Comparison of ENCODE assay signal across 18 cellular contexts in genomic region chr2:203279288-203279687, GRCh38. TPM values are rescaled to one million over a fixed set of nuclear protein-coding genes. Genes with fewer than 3 reads are reported as not detected.
DNase-seq lines count a peak whose midpoint lies in the region; ATAC-seq and TF ChIP-seq lines count a peak whose summit lies in the region.
"Had no signal": no experiment of that assay in that cellular context is flagged by ENCODE, and none has a peak within 500 bp of the region (broad histone marks: within the 10 kb centered on the region; RNA-seq: fewer than 3 reads in every experiment).

No MANE protein-coding gene starts in this region.

- H3K36me3 Mint-ChIP-seq in WTC11 = peaks cover 23% of the 10 kb centered on the region

- intact Hi-C loops in mammary epithelial cell (cut with micrococcal nuclease) = loop anchor here (5.0 kb wide), 1 partner anchor 173 kb away; no protein-coding TSS in a partner anchor
- intact Hi-C loops in breast epithelium (cut with DNase I; ENCODE audit: low total_unique reads) = no loop called here
- intact Hi-C loops in posterior vena cava (cut with DNase I) = no loop called here

- no TSS peak for BruUV-seq in mammary epithelial cell (replicated peaks; lab: Mats Ljungman, UMichigan)

- H3K4me3 ChIP-seq in mammary epithelial cell (replicated peaks in 1 of 3; ENCODE audit: insufficient read depth in 1 of 3, low read depth in 2 of 3, low read length in 3 of 3) (no peak overlapping the region), breast epithelium (no peak overlapping the region)
- H3K4me3 ChIP-seq: GM12878, SJCRH30 had no signal

- CTCF ChIA-PET in mammary epithelial cell (lab: Charles Lee; ENCODE audit: low non-redundant PET) (no interaction called here), WTC11 (lab: Charles Lee) (no interaction called here)

- dilution Hi-C loops in mammary epithelial cell (cut with HindIII; ENCODE audit: low sequenced_read_pairs) = no loop called here

- H3K27me3 ChIP-seq in mammary epithelial cell (ENCODE audit: insufficient read depth, low read length) = no peaks in the 10 kb centered on the region
- no peaks in the 10 kb centered on the region for H3K27me3 ChIP-seq in breast epithelium
- H3K27me3 ChIP-seq in foreskin keratinocyte = no peaks in the 10 kb centered on the region
- H3K27me3 ChIP-seq: SJCRH30 had no signal

- H3K4me3 Mint-ChIP-seq in WTC11 = no peak overlapping the region
- H3K4me3 Mint-ChIP-seq: B cell had no signal

- in situ Hi-C loops in mammary epithelial cell (cut with MboI; ENCODE audit: low sequenced_read_pairs in 2 of 2) = no loop called here

- H3K4me1 Mint-ChIP-seq in WTC11 = no peaks in the 10 kb centered on the region
- H3K4me1 Mint-ChIP-seq: B cell had no signal

- DNase-seq in mammary epithelial cell = peak; percentile 25
- no peak for DNase-seq in breast epithelium (ENCODE audit: low spot score in 2 of 2)
- DNase-seq in WTC11 (ENCODE audit: low spot score) = no peak
- peak in 1 of 2 donors; percentile 8 for DNase-seq in foreskin keratinocyte
- DNase-seq in effector CD4-positive, alpha-beta T cell = no peak
- DNase-seq in posterior vena cava (ENCODE audit: low spot score) = no peak
- no peak for DNase-seq in NCI-H2227 treated with DMSO at 0.1 percent for 48 hours (lab: John Stamatoyannopoulos, UW)
- DNase-seq: Caco-2, EL, IMR-90, NCI-H1417 treated with DMSO at 0.1 percent for 48 hours, NCI-H187 treated with DMSO at 0.1 percent for 48 hours, NCI-H345, NCI-H526, SJCRH30 had no signal

- H3K27ac Mint-ChIP-seq in WTC11 = peak overlapping the region; percentile 15; the same call in 1 of the 2 replicates
- H3K27ac Mint-ChIP-seq: B cell had no signal

- H2AFZ ChIP-seq in mammary epithelial cell (ENCODE audit: low read depth, low read length) = no peak overlapping the region

- H3K4me1 ChIP-seq in mammary epithelial cell (ENCODE audit: insufficient read depth, low read length) (no peaks in the 10 kb centered on the region), breast epithelium (no peaks in the 10 kb centered on the region), foreskin keratinocyte (no peaks in the 10 kb centered on the region)
- H3K4me1 ChIP-seq: Caco-2, SJCRH30 had no signal

- H3K79me2 ChIP-seq in mammary epithelial cell (ENCODE audit: insufficient read depth, low read length) = no peaks in the 10 kb centered on the region

- H4K20me1 ChIP-seq in mammary epithelial cell (ENCODE audit: insufficient read depth, low read length) = no peaks in the 10 kb centered on the region

- H3K9me3 ChIP-seq in mammary epithelial cell (replicated peaks; ENCODE audit: insufficient read depth, low read length) (no peaks in the 10 kb centered on the region), breast epithelium (no peaks in the 10 kb centered on the region)
- H3K9me3 ChIP-seq: Caco-2, SJCRH30 had no signal

- H3K9ac ChIP-seq in mammary epithelial cell (ENCODE audit: insufficient read depth, low read length) = no peak overlapping the region

- POLR2A ChIA-PET in WTC11 (lab: Charles Lee) = no interaction called here

- TF ChIP-seq POLR2A in breast epithelium (IDR thresholded peaks at IDR 0.05) = no peak

- ATAC-seq in WTC11 = no peak
- ATAC-seq in foreskin keratinocyte = peak; percentile 35
- no peak for ATAC-seq in GM21528 (IDR thresholded peaks at IDR 0.05; ENCODE audit: low FRiP score, unreplicated experiment)
- ATAC-seq: GM12878 had no signal

- H3K36me3 ChIP-seq in mammary epithelial cell (ENCODE audit: insufficient read depth, low read length) (peaks cover 11% of the 10 kb centered on the region), breast epithelium (peaks cover 4% of the 10 kb centered on the region)

- H3K27ac ChIP-seq in mammary epithelial cell (ENCODE audit: insufficient read depth, low read depth, low read length) (no peak overlapping the region), breast epithelium (no peak overlapping the region), foreskin keratinocyte (no peak overlapping the region)
- H3K27ac ChIP-seq: SJCRH30 had no signal

- H3K4me2 ChIP-seq in mammary epithelial cell (ENCODE audit: insufficient read depth, low read depth, low read length) = no peak overlapping the region

- TF ChIP-seq CTCF in mammary epithelial cell (conservative IDR thresholded peaks at IDR 0.05 in 1 of 2, IDR thresholded peaks at IDR 0.05 in 1 of 2; ENCODE audit: extremely low read depth in 1 of 2, insufficient read depth in 1 of 2, low read depth in 1 of 2, low read length in 2 of 2) (no peak), breast epithelium (IDR thresholded peaks at IDR 0.05) (no peak), WTC11 (IDR thresholded peaks at IDR 0.05) (no peak), foreskin keratinocyte (conservative IDR thresholded peaks at IDR 0.05) (peak; percentile 19)

- H3K9me3 Mint-ChIP-seq in WTC11 = no peaks in the 10 kb centered on the region

- no peaks in the 10 kb centered on the region for H3K27me3 Mint-ChIP-seq in WTC11 (ENCODE audit: low read depth)
- H3K27me3 Mint-ChIP-seq: B cell had no signal

TF ChIP-seq in WTC11, 78 proteins besides CTCF, POLR2A, EP300 and RAD21 (continues in another document):
- TF ChIP-seq FOXJ3 (CRISPR knock-in tag; IDR thresholded peaks at IDR 0.05; ENCODE audit: borderline replicate concordance) = no peak
- TF ChIP-seq TEAD1 (CRISPR knock-in tag; IDR thresholded peaks at IDR 0.05) = no peak
- TF ChIP-seq JUN (CRISPR knock-in tag; IDR thresholded peaks at IDR 0.05) = no peak
- TF ChIP-seq FOXP4 (CRISPR knock-in tag; IDR thresholded peaks at IDR 0.05) = no peak
- TF ChIP-seq, protein P1, sequence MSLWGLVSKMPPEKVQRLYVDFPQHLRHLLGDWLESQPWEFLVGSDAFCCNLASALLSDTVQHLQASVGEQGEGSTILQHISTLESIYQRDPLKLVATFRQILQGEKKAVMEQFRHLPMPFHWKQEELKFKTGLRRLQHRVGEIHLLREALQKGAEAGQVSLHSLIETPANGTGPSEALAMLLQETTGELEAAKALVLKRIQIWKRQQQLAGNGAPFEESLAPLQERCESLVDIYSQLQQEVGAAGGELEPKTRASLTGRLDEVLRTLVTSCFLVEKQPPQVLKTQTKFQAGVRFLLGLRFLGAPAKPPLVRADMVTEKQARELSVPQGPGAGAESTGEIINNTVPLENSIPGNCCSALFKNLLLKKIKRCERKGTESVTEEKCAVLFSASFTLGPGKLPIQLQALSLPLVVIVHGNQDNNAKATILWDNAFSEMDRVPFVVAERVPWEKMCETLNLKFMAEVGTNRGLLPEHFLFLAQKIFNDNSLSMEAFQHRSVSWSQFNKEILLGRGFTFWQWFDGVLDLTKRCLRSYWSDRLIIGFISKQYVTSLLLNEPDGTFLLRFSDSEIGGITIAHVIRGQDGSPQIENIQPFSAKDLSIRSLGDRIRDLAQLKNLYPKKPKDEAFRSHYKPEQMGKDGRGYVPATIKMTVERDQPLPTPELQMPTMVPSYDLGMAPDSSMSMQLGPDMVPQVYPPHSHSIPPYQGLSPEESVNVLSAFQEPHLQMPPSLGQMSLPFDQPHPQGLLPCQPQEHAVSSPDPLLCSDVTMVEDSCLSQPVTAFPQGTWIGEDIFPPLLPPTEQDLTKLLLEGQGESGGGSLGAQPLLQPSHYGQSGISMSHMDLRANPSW (CRISPR knock-in tag; conservative IDR thresholded peaks at IDR 0.05; ENCODE audit: low read depth) = no peak
- TF ChIP-seq PRRX2 (CRISPR knock-in tag; IDR thresholded peaks at IDR 0.05) = no peak
- no peak for TF ChIP-seq ZNF317 (CRISPR knock-in tag; IDR thresholded peaks at IDR 0.05; ENCODE audit: borderline replicate concordance, low read depth)
- no peak for TF ChIP-seq SP1 (CRISPR knock-in tag; conservative IDR thresholded peaks at IDR 0.05)
- no peak for TF ChIP-seq MXD4 (CRISPR knock-in tag; IDR thresholded peaks at IDR 0.05; ENCODE audit: borderline replicate concordance)
- TF ChIP-seq ZNF416 (CRISPR knock-in tag; IDR thresholded peaks at IDR 0.05) = no peak
- TF ChIP-seq ETV6 (CRISPR knock-in tag; IDR thresholded peaks at IDR 0.05) = no peak
- no peak for TF ChIP-seq CBFB (CRISPR knock-in tag; IDR thresholded peaks at IDR 0.05; ENCODE audit: low read depth)
- TF ChIP-seq HMGA2 (CRISPR knock-in tag; IDR thresholded peaks at IDR 0.05) = no peak
- TF ChIP-seq EMX1 (CRISPR knock-in tag; IDR thresholded peaks at IDR 0.05) = no peak

RNA-seq across cellular contexts. Expression of gene CYP20A1, which starts 40.5 kb away (rescaled TPM):
- total RNA-seq in mammary epithelial cell = 10 to 100 TPM; 17.6 to 25.0 TPM
- 9.5 TPM for polyA plus RNA-seq in mammary epithelial cell
- polyA minus RNA-seq in mammary epithelial cell = 10.9 TPM
- total RNA-seq in breast epithelium = 10 to 100 TPM; 31.1 to 45.4 (median 37.6) TPM
- 13.5 to 17.4 TPM (median 15.5 TPM) in 3 replicates for total RNA-seq in WTC11 (2021)
- total RNA-seq in foreskin keratinocyte = 12.4 and 12.6 TPM in 2 replicates
- 5.5 and 6.2 TPM in 2 replicates for polyA plus RNA-seq in foreskin keratinocyte
- 10 to 100 TPM; 24.8 to 29.6 TPM for total RNA-seq in posterior vena cava

RNA-seq across cellular contexts. Expression of gene ABI2, which starts 48.9 kb away (rescaled TPM):
- total RNA-seq in mammary epithelial cell (10 to 100 TPM; 35.0 to 43.2 TPM), breast epithelium (10 to 100 TPM; 16.0 to 71.6 (median 46.9) TPM), WTC11 (2021) (121 to 134 TPM (median 132 TPM) in 3 replicates), foreskin keratinocyte (22.7 and 23.2 TPM in 2 replicates), posterior vena cava (10 to 100 TPM; 44.6 to 51.4 TPM)
- polyA plus RNA-seq in mammary epithelial cell (36.8 TPM), foreskin keratinocyte (14.9 and 15.0 TPM in 2 replicates)
- 37.0 TPM for polyA minus RNA-seq in mammary epithelial cell
